Comparison of ENCODE assay signal across 8 cellular contexts in genomic region chr12:77324763-77325468, GRCh38.
A peak's percentile ranks its signal among the peaks of the same experiment; 100 is the strongest.
DNase-seq lines count a peak whose midpoint lies in the region; ATAC-seq, FAIRE-seq and TF ChIP-seq lines count a peak whose summit lies in the region.

No MANE protein-coding gene starts in this region.

- H2BK120ac ChIP-seq in mesenchymal stem cell (ENCODE audit: low read depth, low read length), result no peak overlapping the region

- under 1% methylated on average over 53 of the region's 64 CpGs for WGBS in mesenchymal stem cell

- no peaks in the 10 kb centered on the region for H4K20me1 ChIP-seq in endothelial cell of umbilical vein (replicated peaks; ENCODE audit: control insufficient read depth, extremely low read depth, insufficient read depth, low read length)

- H2AK5ac ChIP-seq in mesenchymal stem cell (ENCODE audit: low read length, severe bottlenecking), result no peak overlapping the region

- TF ChIP-seq CTCF in GM12865 (IDR thresholded peaks at IDR 0.05; ENCODE audit: insufficient read depth, low read depth, low read length, missing control alignments) (peak; percentile 46), NB4 (IDR thresholded peaks at IDR 0.05; ENCODE audit: low read depth, low read length) (peak; percentile 29), endothelial cell of umbilical vein (IDR thresholded peaks at IDR 0.05; ENCODE audit: extremely low read depth in 1 of 2, insufficient read depth in 1 of 2, low read depth in 1 of 2, low read length in 2 of 2) (peak; percentile 52 to 69)

- CTCF ChIA-PET in endothelial cell of umbilical vein (lab: Charles Lee), result interaction anchor here (0.6 to 3.3 kb wide), 30 partner anchors 8 to 363 kb away, joined by 3 to 53 read pairs (median 4); no protein-coding TSS in a partner anchor

- H2AFZ ChIP-seq in endothelial cell of umbilical vein (ENCODE audit: low read depth, low read length) (peak overlapping the region; percentile 92), mesenchymal stem cell (ENCODE audit: low read depth, low read length) (peak overlapping the region; percentile 77)

- peaks cover 7% of the 10 kb centered on the region for H3K4me1 Mint-ChIP-seq in T-helper 1 cell treated with Interleukin-12 subunit alpha and Interleukin-12 subunit beta and Interleukin-4 antibody, amounts not matched to agents 30 μg/mL and 1 μg/mL, for 36 hours (ENCODE audit: low read depth)

- H3K4me3 ChIP-seq in GM12865 (ENCODE audit: low read depth, low read length), result peak overlapping the region; percentile 64
- H3K4me3 ChIP-seq in NB4 (ENCODE audit: low read depth, low read length), result no peak overlapping the region
- H3K4me3 ChIP-seq in endothelial cell of umbilical vein (replicated peaks in 1 of 3; ENCODE audit: insufficient read depth in 1 of 3, low read depth in 1 of 3, low read length in 3 of 3), result peak overlapping the region; percentile 49 to 84 (median 72)
- H3K4me3 ChIP-seq in mesenchymal stem cell (ENCODE audit: insufficient read depth in 1 of 2, low read depth in 1 of 2, low read length in 2 of 2), result peak overlapping the region; percentile 62 to 92

- H3K36me3 ChIP-seq in endothelial cell of umbilical vein (ENCODE audit: control insufficient read depth in 2 of 2, extremely low read depth in 1 of 2, insufficient read depth in 2 of 2, low read length in 2 of 2) (no peaks in the 10 kb centered on the region), mesenchymal stem cell (ENCODE audit: control insufficient read depth in 1 of 2, insufficient read depth in 2 of 2, low read depth in 1 of 2, low read length in 2 of 2) (no peaks in the 10 kb centered on the region)

- no peak overlapping the region for H3K14ac ChIP-seq in mesenchymal stem cell (ENCODE audit: low read length in 2 of 2)

- peak overlapping the region; percentile 64 for H4K8ac ChIP-seq in mesenchymal stem cell (ENCODE audit: low read length)

- H2BK12ac ChIP-seq in mesenchymal stem cell (ENCODE audit: low read length in 2 of 2), result no peak overlapping the region

- no peak overlapping the region for H2BK5ac ChIP-seq in mesenchymal stem cell (ENCODE audit: low read depth, low read length, poor library complexity, severe bottlenecking)

- TF ChIP-seq POLR2A in NB4 (IDR thresholded peaks at IDR 0.05; ENCODE audit: extremely low read depth, insufficient read length) (no peak), endothelial cell of umbilical vein (IDR thresholded peaks at IDR 0.05; ENCODE audit: low read depth, low read length) (no peak)

- H3K9me3 ChIP-seq in endothelial cell of umbilical vein (replicated peaks; ENCODE audit: control insufficient read depth, insufficient read depth, low read length) (no peaks in the 10 kb centered on the region), mesenchymal stem cell (ENCODE audit: control insufficient read depth, low read length) (no peaks in the 10 kb centered on the region)

- peaks cover 18 to 19% of the 10 kb centered on the region in 2 experiments for H3K27me3 ChIP-seq in endothelial cell of umbilical vein (ENCODE audit: control insufficient read depth in 2 of 2, insufficient read depth in 2 of 2, low read length in 2 of 2)
- H3K27me3 ChIP-seq in mesenchymal stem cell (ENCODE audit: control insufficient read depth in 1 of 2, insufficient read depth in 1 of 2, low read length in 2 of 2), result peaks cover 0 to 5% of the 10 kb centered on the region in 2 experiments

- H3K4me3 Mint-ChIP-seq in T-helper 1 cell treated with Interleukin-12 subunit alpha and Interleukin-12 subunit beta and Interleukin-4 antibody, amounts not matched to agents 30 μg/mL and 1 μg/mL, for 36 hours, result peak overlapping the region; percentile 71

- H3K9ac ChIP-seq in endothelial cell of umbilical vein (replicated peaks; ENCODE audit: extremely low read depth, insufficient read depth, low read length), result peak overlapping the region; percentile 43
- peak overlapping the region; percentile 90 for H3K9ac ChIP-seq in mesenchymal stem cell (ENCODE audit: low read length)

- no peaks in the 10 kb centered on the region for H3K9me1 ChIP-seq in endothelial cell of umbilical vein (replicated peaks; ENCODE audit: control insufficient read depth, extremely low read depth, insufficient read depth, low read length)

- dilution Hi-C loops in endothelial cell of umbilical vein (cut with MboI; ENCODE audit: extremely low pct_ligation_motif_present, low sequenced_read_pairs), result no loop called here

- H3K27me3 Mint-ChIP-seq in T-helper 1 cell treated with Interleukin-12 subunit alpha and Interleukin-12 subunit beta and Interleukin-4 antibody, amounts not matched to agents 30 μg/mL and 1 μg/mL, for 36 hours (ENCODE audit: low read depth), result peaks cover 49% of the 10 kb centered on the region

- intact Hi-C loops in endothelial cell of umbilical vein (cut with micrococcal nuclease), result loop anchor here (1.0 to 10.0 kb wide), 4 partner anchors 172 to 360 kb away; partner anchors contain the start of gene E2F7

- H3K27ac Mint-ChIP-seq in T-helper 1 cell treated with Interleukin-12 subunit alpha and Interleukin-12 subunit beta and Interleukin-4 antibody, amounts not matched to agents 30 μg/mL and 1 μg/mL, for 36 hours, result no peak overlapping the region

- FAIRE-seq in endothelial cell of umbilical vein (lab: Jason Lieb, UNC), result peak; percentile 52

- POLR2A ChIA-PET in endothelial cell of umbilical vein (lab: Charles Lee), result no interaction called here

- H3K4me1 ChIP-seq in endothelial cell of umbilical vein (ENCODE audit: control insufficient read depth, extremely low read depth, insufficient read depth, low read length), result peaks cover 6% of the 10 kb centered on the region
- H3K4me1 ChIP-seq in mesenchymal stem cell (ENCODE audit: control insufficient read depth, insufficient read depth, low read depth, low read length), result peaks cover 5% of the 10 kb centered on the region

- no peak overlapping the region for H2BK15ac ChIP-seq in mesenchymal stem cell (ENCODE audit: low read depth, poor library complexity, severe bottlenecking)

- DNase-seq in A172 (ENCODE audit: low spot score), result peak; percentile 42
- DNase-seq in GM12865 (ENCODE audit: low read depth), result peak; percentile 69
- peak; percentile 61 for DNase-seq in NB4 (ENCODE audit: low read depth)
- DNase-seq in endothelial cell of umbilical vein (ENCODE audit: low read depth, low spot score), result peak; percentile 72
- DNase-seq in mesenchymal stem cell, result peak; percentile 69
- peak; percentile 39 for DNase-seq in stimulated activated naive CD8-positive, alpha-beta T cell treated with anti-CD3 and anti-CD28 coated beads, Interleukin-15, Interleukin-2, amounts not matched to agents 100 U/mL and 50 U/mL, for 24 hours

- no peak overlapping the region for H3K23ac ChIP-seq in mesenchymal stem cell (ENCODE audit: low read length in 2 of 2)

- no peak overlapping the region for H3K18ac ChIP-seq in mesenchymal stem cell (ENCODE audit: low read depth in 1 of 2, low read length in 2 of 2)

- H3K36me3 Mint-ChIP-seq in T-helper 1 cell treated with Interleukin-12 subunit alpha and Interleukin-12 subunit beta and Interleukin-4 antibody, amounts not matched to agents 30 μg/mL and 1 μg/mL, for 36 hours (ENCODE audit: low read depth), result no peaks in the 10 kb centered on the region

- H3K4ac ChIP-seq in mesenchymal stem cell (ENCODE audit: low read depth in 1 of 2, low read length in 2 of 2), result no peak overlapping the region

- peak; percentile 94 for ATAC-seq in HG02588 (IDR thresholded peaks at IDR 0.05; ENCODE audit: unreplicated experiment)
- peak; percentile 72 for ATAC-seq in stimulated activated naive CD8-positive, alpha-beta T cell treated with anti-CD3 and anti-CD28 coated beads, Interleukin-15, Interleukin-2, amounts not matched to agents 100 U/mL and 50 U/mL, for 24 hours

- H3K27ac ChIP-seq in endothelial cell of umbilical vein (ENCODE audit: insufficient read depth, low read depth, low read length) (no peak overlapping the region), mesenchymal stem cell (ENCODE audit: low read length, poor library complexity, severe bottlenecking) (no peak overlapping the region)

- H3K79me1 ChIP-seq in mesenchymal stem cell (replicated peaks; ENCODE audit: low read length, poor library complexity, severe bottlenecking), result no peaks in the 10 kb centered on the region

- BruUV-seq in endothelial cell of umbilical vein (replicated peaks; lab: Mats Ljungman, UMichigan), result no TSS peak

- peak overlapping the region; percentile 50 for H4K91ac ChIP-seq in mesenchymal stem cell (ENCODE audit: low read length)

- H3K4me2 ChIP-seq in endothelial cell of umbilical vein (ENCODE audit: insufficient read depth, low read length) (peak overlapping the region; percentile 91), mesenchymal stem cell (ENCODE audit: low read length, poor library complexity, severe bottlenecking) (peak overlapping the region; percentile 95)

- H3K79me2 ChIP-seq in endothelial cell of umbilical vein (ENCODE audit: control insufficient read depth, insufficient read depth, low read length), result no peaks in the 10 kb centered on the region

- H3K9me3 Mint-ChIP-seq in T-helper 1 cell treated with Interleukin-12 subunit alpha and Interleukin-12 subunit beta and Interleukin-4 antibody, amounts not matched to agents 30 μg/mL and 1 μg/mL, for 36 hours, result no peaks in the 10 kb centered on the region

TF ChIP-seq in endothelial cell of umbilical vein, 7 proteins besides CTCF, POLR2A, EP300 and RAD21:
- TF ChIP-seq GATA2 (IDR thresholded peaks at IDR 0.05; ENCODE audit: insufficient read depth, insufficient read length, low read depth, low read length) (no peak), EZH2 (IDR thresholded peaks at IDR 0.05; ENCODE audit: borderline replicate concordance, low read depth, low read length, severe bottlenecking) (peak; percentile 72)
